Comparison of ENCODE assay signal across 20 cellular contexts in genomic region chr2:72949045-72949444, GRCh38. TPM values are rescaled to one million over a fixed set of nuclear protein-coding genes. Genes with fewer than 3 reads are reported as not detected.
DNase-seq lines count a peak whose midpoint lies in the region; ATAC-seq, FAIRE-seq and TF ChIP-seq lines count a peak whose summit lies in the region.
"Had no signal": no experiment of that assay in that cellular context is flagged by ENCODE, and none has a peak within 500 bp of the region (broad histone marks: within the 10 kb centered on the region; RNA-seq: fewer than 3 reads in every experiment).

No MANE protein-coding gene starts in this region.

- peaks cover 6% of the 10 kb centered on the region for H3K4me1 Mint-ChIP-seq in MCF 10A (ENCODE audit: insufficient read depth, unreplicated experiment)

- dilution Hi-C loops in keratinocyte (cut with MboI; ENCODE audit: extremely low pct_ligation_motif_present, low sequenced_read_pairs), result no loop called here

- no peaks in the 10 kb centered on the region for H3K79me2 ChIP-seq in keratinocyte (ENCODE audit: control insufficient read depth, insufficient read depth, low read length)

- no peak overlapping the region for H3K27ac Mint-ChIP-seq in MCF 10A (ENCODE audit: low read depth, unreplicated experiment)

- POLR2A ChIA-PET in MCF 10A (lab: Yijun Ruan, JAX), result no interaction called here

- no peaks in the 10 kb centered on the region for H3K9me3 ChIP-seq in breast epithelium
- H3K9me3 ChIP-seq in keratinocyte (ENCODE audit: control insufficient read depth, low read depth, low read length), result no peaks in the 10 kb centered on the region
- H3K9me3 ChIP-seq: MG63 had no signal

- TF ChIP-seq CTCF in MCF 10A (IDR thresholded peaks at IDR 0.05; ENCODE audit: unreplicated experiment), result no peak
- TF ChIP-seq CTCF in breast epithelium (IDR thresholded peaks at IDR 0.05), result no peak
- TF ChIP-seq CTCF in keratinocyte (optimal IDR thresholded peaks at IDR 0.05 in 1 of 3, IDR thresholded peaks at IDR 0.05 in 1 of 3, conservative IDR thresholded peaks at IDR 0.05 in 1 of 3; ENCODE audit: extremely low read depth in 1 of 3, insufficient read depth in 2 of 3, low read length in 3 of 3), result no peak

- H3K4me3 ChIP-seq in breast epithelium, result no peak overlapping the region
- no peak overlapping the region for H3K4me3 ChIP-seq in keratinocyte (ENCODE audit: control insufficient read depth in 2 of 3, extremely low read depth in 1 of 3, insufficient read depth in 2 of 3, low read depth in 1 of 3, low read length in 3 of 3)
- H3K4me3 ChIP-seq: MG63 had no signal

- H3K27me3 Mint-ChIP-seq in MCF 10A (ENCODE audit: insufficient read depth, unreplicated experiment), result no peaks in the 10 kb centered on the region

- DNase-seq in MCF 10A (ENCODE audit: unreplicated experiment), result peak; percentile 47
- DNase-seq in breast epithelium (ENCODE audit: low spot score in 2 of 2), result no peak
- DNase-seq in keratinocyte (ENCODE audit: low read depth, low spot score), result no peak
- no peak for DNase-seq in pons (ENCODE audit: low spot score)
- DNase-seq: C1 segment of cervical spinal cord, GDM1, H7, MG63, NCI-H1092, NCI-H146, NCI-H2081 treated with DMSO at 0.1 percent for 48 hours, NCI-H510A, NCI-H774 had no signal

- CTCF ChIA-PET in MCF 10A (lab: Yijun Ruan, JAX), result interaction anchor here (0.7 to 1.4 kb wide), 2 partner anchors 85 to 136 kb away, joined by 3 to 4 read pairs; no protein-coding TSS in a partner anchor

- H3K36me3 Mint-ChIP-seq in MCF 10A (ENCODE audit: insufficient read depth, unreplicated experiment), result peaks cover 7% of the 10 kb centered on the region

- no TSS peak for BruUV-seq in MCF 10A (replicated peaks; lab: Mats Ljungman, UMichigan)

- no peaks in the 10 kb centered on the region for H3K9me1 ChIP-seq in keratinocyte (ENCODE audit: control insufficient read depth, extremely low read depth, insufficient read depth, low read length)

- intact Hi-C loops in MCF 10A (cut with micrococcal nuclease), result no loop called here
- intact Hi-C loops in breast epithelium (cut with DNase I; ENCODE audit: low total_unique reads), result no loop called here

- H3K4me2 ChIP-seq in keratinocyte (ENCODE audit: control insufficient read depth, extremely low read depth, insufficient read depth, low read depth, low read length), result peak overlapping the region; percentile 8

- H4K20me1 ChIP-seq in keratinocyte (ENCODE audit: control insufficient read depth, extremely low read depth, insufficient read depth, low read length), result peaks cover under 1% of the 10 kb centered on the region

- H2AFZ ChIP-seq in keratinocyte (ENCODE audit: control insufficient read depth, low read length), result no peak overlapping the region

- H3K36me3 ChIP-seq in breast epithelium (no peaks in the 10 kb centered on the region), keratinocyte (ENCODE audit: control insufficient read depth in 2 of 2, extremely low read depth in 1 of 2, insufficient read depth in 2 of 2, low read length in 2 of 2) (no peaks in the 10 kb centered on the region)
- H3K36me3 ChIP-seq: MG63 had no signal

- H3K4me3 Mint-ChIP-seq in MCF 10A (ENCODE audit: unreplicated experiment), result no peak overlapping the region

- H3K27me3 ChIP-seq in breast epithelium (no peaks in the 10 kb centered on the region), keratinocyte (ENCODE audit: control insufficient read depth, extremely low read depth, insufficient read depth, low read length) (no peaks in the 10 kb centered on the region)
- H3K27me3 ChIP-seq: MG63 had no signal

- TF ChIP-seq POLR2A in breast epithelium (IDR thresholded peaks at IDR 0.05), result no peak

- H3K9ac ChIP-seq in keratinocyte (ENCODE audit: control insufficient read depth, extremely low read depth, insufficient read depth, low read length), result no peak overlapping the region

- H3K4me1 ChIP-seq in breast epithelium (no peaks in the 10 kb centered on the region), keratinocyte (ENCODE audit: control insufficient read depth, extremely low read depth, insufficient read depth, low read length) (peaks cover 4% of the 10 kb centered on the region)

- H3K27ac ChIP-seq in breast epithelium (no peak overlapping the region), cingulate gyrus (ENCODE audit: low read depth, low read length) (peak overlapping the region; percentile 47), keratinocyte (ENCODE audit: control insufficient read depth, insufficient read depth, low read length) (no peak overlapping the region)

- H3K9me3 Mint-ChIP-seq in MCF 10A (ENCODE audit: unreplicated experiment), result no peaks in the 10 kb centered on the region

- ATAC-seq in GM18858 (IDR thresholded peaks at IDR 0.05; ENCODE audit: unreplicated experiment), result no peak
- ATAC-seq in GM18870 (IDR thresholded peaks at IDR 0.05; ENCODE audit: unreplicated experiment), result no peak
- no peak for ATAC-seq in HG03521 (IDR thresholded peaks at IDR 0.05; ENCODE audit: unreplicated experiment)

- no peak for FAIRE-seq in keratinocyte (lab: Jason Lieb, UNC)
- FAIRE-seq: GM12891 had no signal

RNA-seq across cellular contexts. Expression of gene EMX1, which starts 31.7 kb away (rescaled TPM):
- total RNA-seq in MCF 10A (2022), result not detected in 2 replicates
- total RNA-seq in breast epithelium, result under 1 TPM in 1 of 3 donors, not detected in 2; 0.44 TPM
- polyA plus RNA-seq in keratinocyte, result not detected in 3 replicates
- not detected for polyA plus RNA-seq in keratinocyte (2011; ENCODE audit: low read depth)
- polyA plus RNA-seq in keratinocyte (2011; cell fraction: cytosol; rRNA removed), result not detected in 2 replicates
- not detected in 2 replicates for polyA plus RNA-seq in keratinocyte (2011; cell fraction: nucleus; rRNA removed)
- 0.06 TPM in 1 of 2 replicates, not detected in the other for polyA plus RNA-seq in keratinocyte (2012; ENCODE audit: low replicate concordance)
- polyA minus RNA-seq in keratinocyte, result not detected in 3 replicates
- polyA minus RNA-seq in keratinocyte (2011; cell fraction: cytosol; rRNA and poly(A)+ RNA removed), result not detected
- polyA minus RNA-seq in keratinocyte (2011; cell fraction: nucleus; rRNA and poly(A)+ RNA removed), result not detected in 2 replicates
- total RNA-seq: A673, SK-MEL-5 had no signal
